Comparison of ENCODE assay signal across 9 cellular contexts in the genomic region with DNA sequence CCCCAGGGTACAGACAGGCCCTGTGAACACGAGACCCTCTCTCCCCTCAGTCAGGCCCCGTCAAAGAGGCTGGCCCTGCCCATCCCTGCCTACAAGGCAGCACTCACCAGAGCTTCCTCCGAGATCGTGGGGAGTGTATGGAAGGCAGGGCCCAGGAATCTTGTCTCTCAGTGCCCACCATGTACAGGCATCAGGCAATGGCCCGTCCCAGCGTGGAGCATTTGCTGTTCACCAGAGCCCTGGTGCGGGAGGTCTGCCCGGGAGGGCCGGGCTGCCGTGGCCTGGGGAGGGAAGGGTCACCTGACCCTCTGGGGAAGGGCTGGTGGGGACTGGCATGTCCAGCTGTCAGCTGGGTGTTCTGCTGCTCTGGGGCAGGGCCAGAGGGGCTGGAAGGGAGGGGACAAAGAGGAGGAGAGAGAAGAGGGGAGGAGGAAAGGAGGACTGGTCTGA. TPM values are rescaled to one million over a fixed set of nuclear protein-coding genes. Genes with fewer than 3 reads are reported as not detected.
DNase-seq lines count a peak whose midpoint lies in the region; ATAC-seq and TF ChIP-seq lines count a peak whose summit lies in the region.
"Had no signal": no experiment of that assay in that cellular context is flagged by ENCODE, and none has a peak within 500 bp of the region (broad histone marks: within the 10 kb centered on the region; RNA-seq: fewer than 3 reads in every experiment).

A gene with protein sequence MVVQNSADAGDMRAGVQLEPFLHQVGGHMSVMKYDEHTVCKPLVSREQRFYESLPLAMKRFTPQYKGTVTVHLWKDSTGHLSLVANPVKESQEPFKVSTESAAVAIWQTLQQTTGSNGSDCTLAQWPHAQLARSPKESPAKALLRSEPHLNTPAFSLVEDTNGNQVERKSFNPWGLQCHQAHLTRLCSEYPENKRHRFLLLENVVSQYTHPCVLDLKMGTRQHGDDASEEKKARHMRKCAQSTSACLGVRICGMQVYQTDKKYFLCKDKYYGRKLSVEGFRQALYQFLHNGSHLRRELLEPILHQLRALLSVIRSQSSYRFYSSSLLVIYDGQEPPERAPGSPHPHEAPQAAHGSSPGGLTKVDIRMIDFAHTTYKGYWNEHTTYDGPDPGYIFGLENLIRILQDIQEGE (minus strand): TSS at position 255 of the 450 bp plus-strand sequence. CDS start 11,429 bp downstream, outside the sequence.

- no peak for TF ChIP-seq EP300 in Ishikawa (IDR thresholded peaks at IDR 0.05; ENCODE audit: borderline replicate concordance)

- H3K4me3 ChIP-seq in endodermal cell (ENCODE audit: low read length) (no peak within 1 kb of the TSS), lung (peak within 1 kb of the TSS; percentile 25), left lung (peak within 1 kb of the TSS in 1 of 2 donors; percentile 6)

- H3K9ac ChIP-seq in endodermal cell (ENCODE audit: extremely low read depth, low read length, poor library complexity, severe bottlenecking) = no peak within 1 kb of the TSS

- peaks cover 8% of the 10 kb centered on the region for H3K27me3 Mint-ChIP-seq in endodermal cell (ENCODE audit: insufficient read depth)
- peaks cover 26 to 33% of the 10 kb centered on the region in 2 donors for H3K27me3 Mint-ChIP-seq in stimulated activated naive B cell treated with anti-CD40 and anti-IgM and Interleukin-4, amounts not matched to agents 10 μg/mL and 1 μg/mL and 100 μg/mL, for 72 hours

- H3K36me3 ChIP-seq in endodermal cell (ENCODE audit: control insufficient read depth, insufficient read depth, low read length) (no peaks in the 10 kb centered on the region), lung (ENCODE audit: control insufficient read depth in 2 of 2, insufficient read depth in 2 of 2, low read length in 2 of 2) (no peaks in the 10 kb centered on the region), left lung (no peaks in the 10 kb centered on the region)

- intact Hi-C loops in left lung (cut with DNase I) = no loop called here

- H3K9me3 ChIP-seq in endodermal cell (ENCODE audit: control insufficient read depth, low read length) = no peaks in the 10 kb centered on the region
- no peaks in the 10 kb centered on the region for H3K9me3 ChIP-seq in lung (ENCODE audit: control insufficient read depth in 2 of 2, insufficient read depth in 1 of 2, low read length in 1 of 2)
- H3K9me3 ChIP-seq in left lung = no peaks in the 10 kb centered on the region

- H3K9me3 Mint-ChIP-seq in endodermal cell = no peaks in the 10 kb centered on the region
- H3K9me3 Mint-ChIP-seq in stimulated activated naive B cell treated with anti-CD40 and anti-IgM and Interleukin-4, amounts not matched to agents 10 μg/mL and 1 μg/mL and 100 μg/mL, for 72 hours = no peaks in the 10 kb centered on the region

- no peak for TF ChIP-seq RAD21 in Ishikawa (IDR thresholded peaks at IDR 0.05; ENCODE audit: low read depth)

- DNase-seq in endodermal cell (no peak), lung (ENCODE audit: low spot score) (no peak), left lung (no peak)
- no peak for DNase-seq in stimulated activated naive B cell treated with anti-CD40 and anti-IgM and Interleukin-4, amounts not matched to agents 10 μg/mL and 1 μg/mL and 100 μg/mL, for 72 hours

- H3K27ac ChIP-seq in endodermal cell (ENCODE audit: low read depth, low read length) (peak within 1 kb of the TSS; percentile 71), lung (ENCODE audit: low read depth in 1 of 2, low read length in 1 of 2) (peak within 1 kb of the TSS; percentile 48 to 87), left lung (no peak within 1 kb of the TSS)

- ATAC-seq in lung (ENCODE audit: insufficient read depth, low FRiP score) (no peak), GM19397 (IDR thresholded peaks at IDR 0.05; ENCODE audit: unreplicated experiment) (no peak), left lung (no peak), GM21528 (IDR thresholded peaks at IDR 0.05; ENCODE audit: low FRiP score, unreplicated experiment) (no peak), HG03378 (IDR thresholded peaks at IDR 0.05; ENCODE audit: unreplicated experiment) (no peak)
- no peak for ATAC-seq in stimulated activated naive B cell treated with anti-CD40 and anti-IgM and Interleukin-4, amounts not matched to agents 10 μg/mL and 1 μg/mL and 100 μg/mL, for 72 hours (replicated peaks)

- H3K4me1 Mint-ChIP-seq in endodermal cell = peaks cover 45% of the 10 kb centered on the region
- H3K4me1 Mint-ChIP-seq in stimulated activated naive B cell treated with anti-CD40 and anti-IgM and Interleukin-4, amounts not matched to agents 10 μg/mL and 1 μg/mL and 100 μg/mL, for 72 hours = peaks cover 3 to 7% of the 10 kb centered on the region in 2 donors

- H3K36me3 Mint-ChIP-seq in endodermal cell (ENCODE audit: low read depth) = no peaks in the 10 kb centered on the region
- H3K36me3 Mint-ChIP-seq in stimulated activated naive B cell treated with anti-CD40 and anti-IgM and Interleukin-4, amounts not matched to agents 10 μg/mL and 1 μg/mL and 100 μg/mL, for 72 hours = no peaks in the 10 kb centered on the region

- no peaks in the 10 kb centered on the region for H3K27me3 ChIP-seq in endodermal cell (ENCODE audit: control insufficient read depth, insufficient read depth, low read length, poor library complexity, severe bottlenecking)
- no peaks in the 10 kb centered on the region for H3K27me3 ChIP-seq in lung (ENCODE audit: control insufficient read depth, insufficient read depth)
- H3K27me3 ChIP-seq in left lung = no peaks in the 10 kb centered on the region

- TF ChIP-seq CTCF in endodermal cell (conservative IDR thresholded peaks at IDR 0.05) (no peak), lung (IDR thresholded peaks at IDR 0.05; ENCODE audit: control extremely low read depth, extremely low read depth) (no peak), left lung (IDR thresholded peaks at IDR 0.05) (no peak)

- H3K4me1 ChIP-seq in endodermal cell (ENCODE audit: control insufficient read depth, insufficient read depth, low read length) (peaks cover 21% of the 10 kb centered on the region), lung (ENCODE audit: control insufficient read depth in 2 of 2, insufficient read depth in 2 of 2, low read length in 2 of 2) (no peaks in the 10 kb centered on the region), left lung (peaks cover 7 to 12% of the 10 kb centered on the region in 2 donors)

- no peak within 1 kb of the TSS for H3K4me3 Mint-ChIP-seq in endodermal cell
- H3K4me3 Mint-ChIP-seq in stimulated activated naive B cell treated with anti-CD40 and anti-IgM and Interleukin-4, amounts not matched to agents 10 μg/mL and 1 μg/mL and 100 μg/mL, for 72 hours = no peak within 1 kb of the TSS

- H3K27ac Mint-ChIP-seq in endodermal cell = no peak within 1 kb of the TSS
- H3K27ac Mint-ChIP-seq in stimulated activated naive B cell treated with anti-CD40 and anti-IgM and Interleukin-4, amounts not matched to agents 10 μg/mL and 1 μg/mL and 100 μg/mL, for 72 hours = peak within 1 kb of the TSS; percentile 10

- 61 to 71% methylated on average over 2 to 10 of the region's 10 CpGs for WGBS in endodermal cell (ENCODE audit: insufficient coverage in 1 of 2, insufficient read length in 1 of 2), 2 experiments
- WGBS in lung, 2 donors = 56 to 75% methylated on average over 10 of the region's 10 CpGs

TF ChIP-seq in Ishikawa, 13 proteins besides CTCF, POLR2A, EP300 and RAD21:
- TF ChIP-seq, protein P1, sequence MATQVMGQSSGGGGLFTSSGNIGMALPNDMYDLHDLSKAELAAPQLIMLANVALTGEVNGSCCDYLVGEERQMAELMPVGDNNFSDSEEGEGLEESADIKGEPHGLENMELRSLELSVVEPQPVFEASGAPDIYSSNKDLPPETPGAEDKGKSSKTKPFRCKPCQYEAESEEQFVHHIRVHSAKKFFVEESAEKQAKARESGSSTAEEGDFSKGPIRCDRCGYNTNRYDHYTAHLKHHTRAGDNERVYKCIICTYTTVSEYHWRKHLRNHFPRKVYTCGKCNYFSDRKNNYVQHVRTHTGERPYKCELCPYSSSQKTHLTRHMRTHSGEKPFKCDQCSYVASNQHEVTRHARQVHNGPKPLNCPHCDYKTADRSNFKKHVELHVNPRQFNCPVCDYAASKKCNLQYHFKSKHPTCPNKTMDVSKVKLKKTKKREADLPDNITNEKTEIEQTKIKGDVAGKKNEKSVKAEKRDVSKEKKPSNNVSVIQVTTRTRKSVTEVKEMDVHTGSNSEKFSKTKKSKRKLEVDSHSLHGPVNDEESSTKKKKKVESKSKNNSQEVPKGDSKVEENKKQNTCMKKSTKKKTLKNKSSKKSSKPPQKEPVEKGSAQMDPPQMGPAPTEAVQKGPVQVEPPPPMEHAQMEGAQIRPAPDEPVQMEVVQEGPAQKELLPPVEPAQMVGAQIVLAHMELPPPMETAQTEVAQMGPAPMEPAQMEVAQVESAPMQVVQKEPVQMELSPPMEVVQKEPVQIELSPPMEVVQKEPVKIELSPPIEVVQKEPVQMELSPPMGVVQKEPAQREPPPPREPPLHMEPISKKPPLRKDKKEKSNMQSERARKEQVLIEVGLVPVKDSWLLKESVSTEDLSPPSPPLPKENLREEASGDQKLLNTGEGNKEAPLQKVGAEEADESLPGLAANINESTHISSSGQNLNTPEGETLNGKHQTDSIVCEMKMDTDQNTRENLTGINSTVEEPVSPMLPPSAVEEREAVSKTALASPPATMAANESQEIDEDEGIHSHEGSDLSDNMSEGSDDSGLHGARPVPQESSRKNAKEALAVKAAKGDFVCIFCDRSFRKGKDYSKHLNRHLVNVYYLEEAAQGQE (IDR thresholded peaks at IDR 0.05; ENCODE audit: low read depth) = no peak
- TF ChIP-seq, protein P2, sequence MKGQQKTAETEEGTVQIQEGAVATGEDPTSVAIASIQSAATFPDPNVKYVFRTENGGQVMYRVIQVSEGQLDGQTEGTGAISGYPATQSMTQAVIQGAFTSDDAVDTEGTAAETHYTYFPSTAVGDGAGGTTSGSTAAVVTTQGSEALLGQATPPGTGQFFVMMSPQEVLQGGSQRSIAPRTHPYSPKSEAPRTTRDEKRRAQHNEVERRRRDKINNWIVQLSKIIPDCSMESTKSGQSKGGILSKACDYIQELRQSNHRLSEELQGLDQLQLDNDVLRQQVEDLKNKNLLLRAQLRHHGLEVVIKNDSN (IDR thresholded peaks at IDR 0.05) = 0 out of 2 replicates have a peak, but pooled peaks have one; percentile 44

RNA-seq across cellular contexts. Expression of the gene that starts here (rescaled TPM):
- total RNA-seq in endodermal cell = not detected
- polyA plus RNA-seq in endodermal cell (2013, experiment 1 of 2) = 1.1 TPM
- polyA plus RNA-seq in endodermal cell (2013, experiment 2 of 2) = 2.3 TPM
- total RNA-seq in lung = 1 to 10 TPM; 1.6 to 3.9 TPM
- polyA plus RNA-seq in lung = 1 to 10 TPM; 1.3 to 3.4 TPM
- total RNA-seq in left lung = 1 to 10 TPM in 1 of 2 donors, under 1 TPM in 1; 0.87 to 3.4 TPM
- total RNA-seq: Daoy had no signal

Comparison
In these comparisons a context has a peak if more than half of its experiments do, and no peak if none do; other contexts are left out.
1. H3K27ac ChIP-seq: peak in endodermal cell (single experiment) and lung (2 of 2); none in left lung (0 of 2).